8 cellular contexts compared by ENCODE assay signal in genomic region chr1:91712981-91713841, GRCh38.
DNase-seq lines count a peak whose midpoint lies in the region; ATAC-seq and TF ChIP-seq lines count a peak whose summit lies in the region.

No MANE protein-coding gene starts in this region.

- H3K27me3 ChIP-seq in brain microvascular endothelial cell (replicated peaks): no peaks in the 10 kb centered on the region

- no peaks in the 10 kb centered on the region for H3K36me3 Mint-ChIP-seq in CD14-positive monocyte
- H3K36me3 Mint-ChIP-seq in nephron (ENCODE audit: low read depth): peaks cover 64% of the 10 kb centered on the region

- DNase-seq in CD14-positive monocyte (ENCODE audit: low spot score) (peak; percentile 77), NAMALWA (ENCODE audit: low spot score) (peak; percentile 27), brain microvascular endothelial cell (peak; percentile 50), ecto neural progenitor cell (ENCODE audit: low spot score) (no peak), HuH-7 (ENCODE audit: low spot score) (no peak), NCI-H2171 (lab: John Stamatoyannopoulos, UW) (no peak)

- H3K4me3 Mint-ChIP-seq in CD14-positive monocyte: peak overlapping the region; percentile 50 to 83
- no peak overlapping the region for H3K4me3 Mint-ChIP-seq in nephron

- in situ Hi-C loops in brain microvascular endothelial cell (cut with HindIII; ENCODE audit: low pct_ligation_motif_present, low sequenced_read_pairs): no loop called here

- H3K27me3 Mint-ChIP-seq in CD14-positive monocyte (ENCODE audit: low read depth in 3 of 3) (peaks cover 3 to 5% (median 4%) of the 10 kb centered on the region in 3 donors), nephron (ENCODE audit: low read depth) (no peaks in the 10 kb centered on the region)

- H3K9me3 Mint-ChIP-seq in CD14-positive monocyte: no peaks in the 10 kb centered on the region
- no peaks in the 10 kb centered on the region for H3K9me3 Mint-ChIP-seq in nephron

- no peak for TF ChIP-seq CTCF in CD14-positive monocyte (IDR thresholded peaks at IDR 0.05)
- TF ChIP-seq CTCF in brain microvascular endothelial cell (IDR thresholded peaks at IDR 0.05; ENCODE audit: low read depth, low read length, missing control alignments): no peak
- no peak for TF ChIP-seq CTCF in nephron (IDR thresholded peaks at IDR 0.05; ENCODE audit: unreplicated experiment in 3 of 3)

- H3K27ac Mint-ChIP-seq in CD14-positive monocyte (peak overlapping the region; percentile 91 to 99 (median 97)), nephron (peak overlapping the region; percentile 47 to 80 (median 74))

- peak; percentile 63 for ATAC-seq in GM21423 (IDR thresholded peaks at IDR 0.05; ENCODE audit: unreplicated experiment)

- H3K36me3 ChIP-seq in brain microvascular endothelial cell (replicated peaks): no peaks in the 10 kb centered on the region

- H3K4me3 ChIP-seq in brain microvascular endothelial cell (ENCODE audit: low read depth, low read length): no peak overlapping the region

- intact Hi-C loops in CD14-positive monocyte (cut with micrococcal nuclease): no loop called here

- H3K4me1 Mint-ChIP-seq in CD14-positive monocyte (peaks cover 17% of the 10 kb centered on the region), nephron (peaks cover 41% of the 10 kb centered on the region)

- H3K27ac ChIP-seq in brain microvascular endothelial cell: peak overlapping the region; percentile 14

Comparison
In these comparisons a context has a peak if more than half of its experiments do, and no peak if none do; other contexts are left out.
1. DNase-seq: peak in CD14-positive monocyte (single experiment), NAMALWA (single experiment) and brain microvascular endothelial cell (single experiment); none in ecto neural progenitor cell (single experiment), HuH-7 (single experiment) and NCI-H2171 (single experiment).
2. H3K4me3 Mint-ChIP-seq: peak in CD14-positive monocyte (2 of 2); none in nephron (0 of 3).